Comparison of ENCODE assay signal across 1 cellular context in the genomic region with DNA sequence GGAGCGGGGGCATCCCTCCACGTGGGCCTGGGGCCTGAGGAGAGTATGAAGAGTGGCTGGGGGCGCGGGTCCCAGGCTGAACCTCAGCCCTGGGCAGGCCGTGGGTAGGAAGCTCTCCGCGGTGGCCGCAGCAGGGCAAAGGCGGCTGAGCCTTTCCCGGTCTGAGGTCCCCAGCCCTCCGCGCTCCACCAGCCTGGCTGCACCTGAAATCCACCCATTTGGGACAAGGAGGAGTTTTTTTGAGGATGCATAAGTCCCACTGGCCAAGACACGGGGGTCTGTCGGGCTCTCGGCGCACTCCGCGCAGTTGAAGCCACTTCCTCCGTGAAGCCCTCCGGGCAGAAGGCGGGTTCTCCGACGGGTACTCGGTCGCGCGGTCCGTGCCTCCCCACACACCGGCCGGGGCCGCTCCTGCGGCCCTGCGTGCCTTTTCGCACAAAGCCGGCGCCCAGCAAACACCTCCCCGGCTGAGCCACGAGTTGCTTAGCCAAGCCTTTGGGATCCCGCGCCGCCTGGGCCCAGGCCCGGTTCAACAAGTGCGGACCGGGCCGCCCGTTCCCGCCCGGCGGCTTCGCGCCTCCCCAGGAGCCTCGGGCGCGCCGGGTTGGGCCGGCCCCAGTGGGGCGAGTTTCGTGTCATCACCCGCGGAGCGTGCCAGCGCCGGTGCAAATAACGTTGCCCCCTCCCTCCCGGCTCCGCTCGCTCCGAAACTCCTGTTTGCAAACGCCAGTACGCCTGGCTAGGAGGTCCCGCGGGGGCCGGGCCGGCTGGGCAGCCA.
TF ChIP-seq lines count a peak whose summit lies in the region.

No MANE protein-coding gene starts in this region.

TF ChIP-seq in HepG2, 621 proteins besides CTCF, POLR2A, EP300 and RAD21:
- TF ChIP-seq, protein P1, sequence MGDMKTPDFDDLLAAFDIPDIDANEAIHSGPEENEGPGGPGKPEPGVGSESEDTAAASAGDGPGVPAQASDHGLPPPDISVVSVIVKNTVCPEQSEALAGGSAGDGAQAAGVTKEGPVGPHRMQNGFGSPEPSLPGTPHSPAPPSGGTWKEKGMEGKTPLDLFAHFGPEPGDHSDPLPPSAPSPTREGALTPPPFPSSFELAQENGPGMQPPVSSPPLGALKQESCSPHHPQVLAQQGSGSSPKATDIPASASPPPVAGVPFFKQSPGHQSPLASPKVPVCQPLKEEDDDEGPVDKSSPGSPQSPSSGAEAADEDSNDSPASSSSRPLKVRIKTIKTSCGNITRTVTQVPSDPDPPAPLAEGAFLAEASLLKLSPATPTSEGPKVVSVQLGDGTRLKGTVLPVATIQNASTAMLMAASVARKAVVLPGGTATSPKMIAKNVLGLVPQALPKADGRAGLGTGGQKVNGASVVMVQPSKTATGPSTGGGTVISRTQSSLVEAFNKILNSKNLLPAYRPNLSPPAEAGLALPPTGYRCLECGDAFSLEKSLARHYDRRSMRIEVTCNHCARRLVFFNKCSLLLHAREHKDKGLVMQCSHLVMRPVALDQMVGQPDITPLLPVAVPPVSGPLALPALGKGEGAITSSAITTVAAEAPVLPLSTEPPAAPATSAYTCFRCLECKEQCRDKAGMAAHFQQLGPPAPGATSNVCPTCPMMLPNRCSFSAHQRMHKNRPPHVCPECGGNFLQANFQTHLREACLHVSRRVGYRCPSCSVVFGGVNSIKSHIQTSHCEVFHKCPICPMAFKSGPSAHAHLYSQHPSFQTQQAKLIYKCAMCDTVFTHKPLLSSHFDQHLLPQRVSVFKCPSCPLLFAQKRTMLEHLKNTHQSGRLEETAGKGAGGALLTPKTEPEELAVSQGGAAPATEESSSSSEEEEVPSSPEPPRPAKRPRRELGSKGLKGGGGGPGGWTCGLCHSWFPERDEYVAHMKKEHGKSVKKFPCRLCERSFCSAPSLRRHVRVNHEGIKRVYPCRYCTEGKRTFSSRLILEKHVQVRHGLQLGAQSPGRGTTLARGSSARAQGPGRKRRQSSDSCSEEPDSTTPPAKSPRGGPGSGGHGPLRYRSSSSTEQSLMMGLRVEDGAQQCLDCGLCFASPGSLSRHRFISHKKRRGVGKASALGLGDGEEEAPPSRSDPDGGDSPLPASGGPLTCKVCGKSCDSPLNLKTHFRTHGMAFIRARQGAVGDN (CRISPR knock-in tag; IDR thresholded peaks at IDR 0.05): 0 out of 2 replicates have a peak, but pooled peaks have one; percentile 10
- TF ChIP-seq EZH2 (conservative IDR thresholded peaks at IDR 0.05; ENCODE audit: low read depth, low read length): 0 out of 2 replicates have a peak, but pooled peaks have one; percentile 23
- TF ChIP-seq ZNF274 (CRISPR knock-in tag; IDR thresholded peaks at IDR 0.05): no peak
